ENCODE assay signal across 22 cellular contexts in the genomic region with DNA sequence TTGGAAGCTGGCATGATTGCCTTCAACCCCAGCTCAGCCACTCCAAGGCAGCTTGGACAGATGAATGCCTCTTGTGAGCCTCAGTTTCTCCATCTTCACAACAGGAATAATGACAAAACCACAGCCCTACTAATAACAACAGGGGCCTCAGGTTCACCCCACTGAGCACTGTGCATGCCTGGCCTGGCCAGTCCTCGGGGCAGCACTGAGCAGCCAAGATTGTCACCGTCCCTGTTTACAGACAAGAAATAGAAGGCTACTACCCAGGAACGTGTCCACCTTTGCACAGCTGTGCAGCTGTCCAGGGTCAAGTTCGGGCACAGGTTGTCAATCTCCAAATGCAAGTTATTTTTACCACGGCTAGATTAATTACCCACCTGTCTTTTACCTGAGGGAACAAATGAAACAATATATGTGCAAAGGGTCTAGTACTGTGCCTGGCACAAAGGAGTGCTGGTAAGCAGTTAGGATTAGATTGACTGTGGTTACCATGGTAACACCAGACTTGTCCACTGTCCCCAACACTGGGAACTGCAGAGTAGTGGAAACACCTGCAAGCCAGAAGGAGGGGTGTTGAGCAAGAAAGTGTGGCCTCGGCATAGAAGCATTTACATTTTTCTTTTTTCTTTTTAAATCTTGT.
A peak's percentile ranks its signal among the peaks of the same experiment; 100 is the strongest.
DNase-seq lines count a peak whose midpoint lies in the region; ATAC-seq and TF ChIP-seq lines count a peak whose summit lies in the region.
"Had no signal": no experiment of that assay in that cellular context is flagged by ENCODE, and none has a peak within 500 bp of the region (broad histone marks: within the 10 kb centered on the region; RNA-seq: fewer than 3 reads in every experiment).

No MANE protein-coding gene starts in this region.

- no peak for TF ChIP-seq POLR2A in stomach (IDR thresholded peaks at IDR 0.05)

- H3K36me3 ChIP-seq in hepatocyte (replicated peaks; ENCODE audit: insufficient read depth, low read depth) (no peaks in the 10 kb centered on the region), stomach (no peaks in the 10 kb centered on the region)
- H3K36me3 ChIP-seq: breast epithelium, colonic mucosa had no signal

- H3K9me3 ChIP-seq in hepatocyte (ENCODE audit: low read depth) (no peaks in the 10 kb centered on the region), stomach (no peaks in the 10 kb centered on the region)
- H3K9me3 ChIP-seq: breast epithelium, colonic mucosa had no signal

- no peaks in the 10 kb centered on the region for H4K20me1 ChIP-seq in hepatocyte (ENCODE audit: insufficient read depth, poor library complexity, severe bottlenecking)

- peak overlapping the region; percentile 42 for H3K27ac ChIP-seq in hepatocyte
- peak overlapping the region; percentile 72 to 90 (median 83) for H3K27ac ChIP-seq in stomach
- H3K27ac ChIP-seq: breast epithelium, colonic mucosa, KMS-11, parathyroid adenoma had no signal

- H2AFZ ChIP-seq in hepatocyte, result no peak overlapping the region
- H2AFZ ChIP-seq: parathyroid adenoma had no signal

- DNase-seq in NCI-H1417 (lab: John Stamatoyannopoulos, UW) (peak in 2 of 3 experiments; percentile 20 to 49), NCI-H1417 treated with DMSO at 0.1 percent for 48 hours (lab: John Stamatoyannopoulos, UW) (no peak), NCI-H1092 (lab: John Stamatoyannopoulos, UW) (peak; percentile 30), hepatocyte (ENCODE audit: low spot score) (no peak), stomach (no peak), ACHN (no peak)
- DNase-seq: activated CD4-positive, alpha-beta memory T cell treated with anti-CD3 and anti-CD28 coated beads, Interleukin-2, amount 10 ng/mL, durations not matched to agents 7 days and 5 days; activated CD4-positive, CD25-positive, alpha-beta regulatory T cell; activated gamma-delta T cell treated with Interleukin-2 at 50 U/mL for 16 hours; mesenchymal stem cell; naive thymus-derived CD8-positive, alpha-beta T cell; NCI-H2171 treated with DMSO at 0.1 percent for 48 hours; NCI-H526; T1000 had no signal

- TF ChIP-seq CTCF in hepatocyte (IDR thresholded peaks at IDR 0.05; ENCODE audit: poor library complexity) (no peak), stomach (IDR thresholded peaks at IDR 0.05) (no peak)

- intact Hi-C loops in stomach (cut with DNase I; ENCODE audit: low total_unique reads), result no loop called here

- in situ Hi-C loops in ACHN (cut with HindIII; ENCODE audit: low pct_ligation_motif_present, low pct_unique_long_range_greater_than_20kb, low sequenced_read_pairs), result no loop called here

- 79% methylated on average over 6 of the region's 6 CpGs for WGBS in hepatocyte (ENCODE audit: low lambda C conversion rate, missing lambda C conversion rate)
- WGBS in stomach, 5 donors, result 24 to 45% (median 35%) methylated on average over 6 of the region's 6 CpGs

- H3K9me2 ChIP-seq in hepatocyte (replicated peaks; ENCODE audit: insufficient read depth), result no peaks in the 10 kb centered on the region

- ATAC-seq in HG02759 (IDR thresholded peaks at IDR 0.05; ENCODE audit: unreplicated experiment) (no peak), HG03280 (IDR thresholded peaks at IDR 0.05; ENCODE audit: unreplicated experiment) (no peak)
- ATAC-seq: naive thymus-derived CD8-positive, alpha-beta T cell; Right ventricle myocardium inferior; sciatic nerve had no signal

- no peak for TF ChIP-seq EP300 in stomach (IDR thresholded peaks at IDR 0.05)

- H3K4me2 ChIP-seq in hepatocyte, result no peak overlapping the region
- H3K4me2 ChIP-seq: KMS-11 had no signal

- H3K4me3 ChIP-seq in hepatocyte (no peak overlapping the region), stomach (no peak overlapping the region)
- H3K4me3 ChIP-seq: breast epithelium, colonic mucosa had no signal

- H3K4me1 ChIP-seq in hepatocyte (ENCODE audit: insufficient read depth) (peaks cover 24% of the 10 kb centered on the region), stomach (peaks cover 29 to 56% (median 34%) of the 10 kb centered on the region in 4 donors)
- H3K4me1 ChIP-seq: colonic mucosa, parathyroid adenoma had no signal

- H3K27me3 ChIP-seq in hepatocyte (no peaks in the 10 kb centered on the region), stomach (no peaks in the 10 kb centered on the region)
- H3K27me3 ChIP-seq: breast epithelium, colonic mucosa had no signal

- H3K79me2 ChIP-seq in hepatocyte, result no peaks in the 10 kb centered on the region
- H3K79me2 ChIP-seq: parathyroid adenoma had no signal

Comparison
In these comparisons a context has a peak if more than half of its experiments do, and no peak if none do; other contexts are left out.
1. DNase-seq: peak in NCI-H1417 (2 of 3) and NCI-H1092 (single experiment); none in NCI-H1417 treated with DMSO at 0.1 percent for 48 hours (single experiment), hepatocyte (single experiment), stomach (single experiment) and ACHN (single experiment).